In genomic region chr11:44566952-44567875, GRCh38 we compare ENCODE assay signal across 10 cellular contexts. TPM values are rescaled to one million over a fixed set of nuclear protein-coding genes. Genes with fewer than 3 reads are reported as not detected.
DNase-seq lines count a peak whose midpoint lies in the region; ATAC-seq and TF ChIP-seq lines count a peak whose summit lies in the region.
"Had no signal": no experiment of that assay in that cellular context is flagged by ENCODE, and none has a peak within 500 bp of the region (broad histone marks: within the 10 kb centered on the region; RNA-seq: fewer than 3 reads in every experiment).

No MANE protein-coding gene starts in this region.

- H3K27me3 ChIP-seq in kidney epithelial cell (ENCODE audit: control insufficient read depth, insufficient read depth, low read length): no peaks in the 10 kb centered on the region
- no peaks in the 10 kb centered on the region for H3K27me3 ChIP-seq in upper lobe of right lung
- H3K27me3 ChIP-seq in gastroesophageal sphincter: no peaks in the 10 kb centered on the region

- no peaks in the 10 kb centered on the region for H3K27me3 Mint-ChIP-seq in activated T-cell treated with anti-CD3 and anti-CD28 coated beads, Interleukin-2, amount 50 U/mL, for 72 hours (ENCODE audit: low read depth)

- H3K36me3 ChIP-seq in kidney epithelial cell (ENCODE audit: control insufficient read depth, insufficient read depth, low read length): no peaks in the 10 kb centered on the region
- no peaks in the 10 kb centered on the region for H3K36me3 ChIP-seq in upper lobe of right lung
- peaks cover 0 to 4% of the 10 kb centered on the region in 2 donors for H3K36me3 ChIP-seq in gastroesophageal sphincter

- peaks cover 0 to 2% of the 10 kb centered on the region in 2 donors for H3K9me3 Mint-ChIP-seq in activated T-cell treated with anti-CD3 and anti-CD28 coated beads, Interleukin-2, amount 50 U/mL, for 72 hours

- intact Hi-C loops in upper lobe of right lung (cut with DNase I): no loop called here

- H3K27ac ChIP-seq in upper lobe of right lung (peak overlapping the region; percentile 80), gastroesophageal sphincter (peak overlapping the region in 1 of 4 donors; percentile 92)

- no peak for ATAC-seq in activated T-cell treated with anti-CD3 and anti-CD28 coated beads, Interleukin-2, amount 50 U/mL, for 72 hours (replicated peaks in 1 of 2)
- no peak for ATAC-seq in upper lobe of right lung
- no peak for ATAC-seq in HG03095 (IDR thresholded peaks at IDR 0.05; ENCODE audit: unreplicated experiment)
- ATAC-seq in gastroesophageal sphincter: no peak

- 93 to 97% methylated on average over 6 to 7 of the region's 11 CpGs for WGBS in gastroesophageal sphincter (ENCODE audit: low coverage in 1 of 2), 2 donors

- TF ChIP-seq CTCF in kidney epithelial cell (IDR thresholded peaks at IDR 0.05; ENCODE audit: insufficient read depth, low read length, poor library complexity, severe bottlenecking) (peak; percentile 8), upper lobe of right lung (IDR thresholded peaks at IDR 0.05) (no peak), gastroesophageal sphincter (IDR thresholded peaks at IDR 0.05) (no peak)

- H3K4me3 ChIP-seq in kidney epithelial cell (ENCODE audit: low read depth, low read length) (no peak overlapping the region), upper lobe of right lung (peak overlapping the region; percentile 66), gastroesophageal sphincter (no peak overlapping the region)

- H3K4me1 Mint-ChIP-seq in activated T-cell treated with anti-CD3 and anti-CD28 coated beads, Interleukin-2, amount 50 U/mL, for 72 hours (ENCODE audit: low read depth): peaks cover 76% of the 10 kb centered on the region

- no peak for TF ChIP-seq POLR2A in gastroesophageal sphincter (IDR thresholded peaks at IDR 0.05)

- H3K4me1 ChIP-seq in upper lobe of right lung: peaks cover 76% of the 10 kb centered on the region
- peaks cover 5 to 79% (median 33%) of the 10 kb centered on the region in 3 donors for H3K4me1 ChIP-seq in gastroesophageal sphincter

- peak overlapping the region; percentile 76 for H3K27ac Mint-ChIP-seq in activated T-cell treated with anti-CD3 and anti-CD28 coated beads, Interleukin-2, amount 50 U/mL, for 72 hours

- H3K4me3 Mint-ChIP-seq in activated T-cell treated with anti-CD3 and anti-CD28 coated beads, Interleukin-2, amount 50 U/mL, for 72 hours: peak overlapping the region; percentile 88 to 93

- TF ChIP-seq EP300 in gastroesophageal sphincter (IDR thresholded peaks at IDR 0.05): no peak

- H3K9me3 ChIP-seq in upper lobe of right lung: no peaks in the 10 kb centered on the region
- H3K9me3 ChIP-seq in gastroesophageal sphincter: no peaks in the 10 kb centered on the region

- DNase-seq in stimulated activated CD4-positive, alpha-beta T cell treated with anti-CD3 and anti-CD28 coated beads, Interleukin-15, amount 100 ng/mL, for 24 hours: peak; percentile 72
- DNase-seq in stimulated activated CD4-positive, alpha-beta T cell treated with anti-CD3 and anti-CD28 coated beads, Interleukin-2, amount 100 ng/mL, for 48 hours: no peak
- peak; percentile 31 to 52 for DNase-seq in activated T-cell treated with anti-CD3 and anti-CD28 coated beads, Interleukin-2, amount 50 U/mL, for 72 hours
- no peak for DNase-seq in kidney epithelial cell (ENCODE audit: low read depth)
- DNase-seq in upper lobe of right lung: no peak
- DNase-seq in activated gamma-delta T cell (lab: John Stamatoyannopoulos, UW): no peak
- DNase-seq: GOT3, NCI-H1930 had no signal

- peaks cover 14 to 18% of the 10 kb centered on the region in 2 donors for H3K36me3 Mint-ChIP-seq in activated T-cell treated with anti-CD3 and anti-CD28 coated beads, Interleukin-2, amount 50 U/mL, for 72 hours (ENCODE audit: insufficient read depth in 2 of 2)

RNA-seq across cellular contexts. Expression of gene CD82, which starts 1.8 kb away (rescaled TPM):
- total RNA-seq in activated T-cell treated with anti-CD3 and anti-CD28 coated beads, Interleukin-2, amount 50 U/mL, for 72 hours: 100 to 1,000 TPM; 364 to 421 TPM
- 46.1 and 47.3 TPM in 2 replicates for total RNA-seq in kidney epithelial cell
- total RNA-seq in upper lobe of right lung: 144 TPM
- 10 to 100 TPM; 12.7 to 24.0 (median 19.1) TPM for total RNA-seq in gastroesophageal sphincter

Comparison
In these comparisons a context has a peak if more than half of its experiments do, and no peak if none do; other contexts are left out.
1. DNase-seq: peak in stimulated activated CD4-positive, alpha-beta T cell treated with anti-CD3 and anti-CD28 coated beads, Interleukin-15, amount 100 ng/mL, for 24 hours (single experiment) and activated T-cell treated with anti-CD3 and anti-CD28 coated beads, Interleukin-2, amount 50 U/mL, for 72 hours (2 of 2); none in stimulated activated CD4-positive, alpha-beta T cell treated with anti-CD3 and anti-CD28 coated beads, Interleukin-2, amount 100 ng/mL, for 48 hours (0 of 2), kidney epithelial cell (single experiment), upper lobe of right lung (single experiment) and activated gamma-delta T cell (single experiment).